8 cellular contexts compared by ENCODE assay signal in genomic region chr19:1098177-1099051, GRCh38. TPM values are rescaled to one million over a fixed set of nuclear protein-coding genes. Genes with fewer than 3 reads are reported as not detected.
A peak's percentile ranks its signal among the peaks of the same experiment; 100 is the strongest.
DNase-seq lines count a peak whose midpoint lies in the region; ATAC-seq, FAIRE-seq and TF ChIP-seq lines count a peak whose summit lies in the region.

No MANE protein-coding gene starts in this region.

- TF ChIP-seq CTCF in prostate gland (IDR thresholded peaks at IDR 0.05) = no peak
- no peak for TF ChIP-seq CTCF in body of pancreas (IDR thresholded peaks at IDR 0.05)

- peak overlapping the region; percentile 37 to 55 for H3K27ac ChIP-seq in prostate gland
- peak overlapping the region in 1 of 4 donors; percentile 18 for H3K27ac ChIP-seq in body of pancreas

- H3K4me1 ChIP-seq in prostate gland (replicated peaks) (peaks cover 7% of the 10 kb centered on the region), body of pancreas (peaks cover 47% of the 10 kb centered on the region)

- peak; percentile 30 for DNase-seq in DMS53 treated with DMSO at 0.1 percent for 48 hours (lab: John Stamatoyannopoulos, UW; ENCODE audit: unreplicated experiment)
- DNase-seq in NCI-H69 (lab: John Stamatoyannopoulos, UW) = peak; percentile 79
- DNase-seq in prostate gland (ENCODE audit: low spot score) = no peak
- no peak for DNase-seq in body of pancreas
- no peak for DNase-seq in GM12892 (ENCODE audit: insufficient read length)

- 58% methylated on average over 15 of the region's 15 CpGs for WGBS in prostate gland
- 33 to 43% methylated on average over 14 to 15 of the region's 15 CpGs for WGBS in body of pancreas, 2 donors

- H3K27me3 ChIP-seq in prostate gland (replicated peaks; ENCODE audit: insufficient read depth) = no peaks in the 10 kb centered on the region
- H3K27me3 ChIP-seq in body of pancreas = no peaks in the 10 kb centered on the region

- H3K4me3 ChIP-seq in prostate gland = no peak overlapping the region
- H3K4me3 ChIP-seq in body of pancreas = no peak overlapping the region

- H3K9me3 ChIP-seq in prostate gland (no peaks in the 10 kb centered on the region), body of pancreas (no peaks in the 10 kb centered on the region)

- H3K36me3 ChIP-seq in prostate gland = no peaks in the 10 kb centered on the region
- no peaks in the 10 kb centered on the region for H3K36me3 ChIP-seq in body of pancreas (replicated peaks in 1 of 2; ENCODE audit: insufficient read depth in 1 of 2, low read depth in 2 of 2)

- ATAC-seq in esophagus mucosa = peak; percentile 12
- no peak for ATAC-seq in body of pancreas
- no peak for ATAC-seq in GM21528 (IDR thresholded peaks at IDR 0.05; ENCODE audit: low FRiP score, unreplicated experiment)
- ATAC-seq in GM21737 (IDR thresholded peaks at IDR 0.05; ENCODE audit: unreplicated experiment) = no peak

- intact Hi-C loops in prostate gland (cut with DNase I) (no loop called here), body of pancreas (cut with DNase I) (no loop called here)

- FAIRE-seq in GM12892 (lab: Jason Lieb, UNC) = no peak

- TF ChIP-seq POLR2A in prostate gland (IDR thresholded peaks at IDR 0.05) (no peak), body of pancreas (IDR thresholded peaks at IDR 0.05) (no peak), GM12892 (IDR thresholded peaks at IDR 0.05; ENCODE audit: low read depth, low read length) (no peak)

RNA-seq across cellular contexts. Expression of gene POLR2E, which starts 3.2 kb away (rescaled TPM):
- total RNA-seq in esophagus mucosa = 139 TPM
- total RNA-seq in prostate gland = 100 to 1,000 TPM; 152 to 169 TPM
- total RNA-seq in body of pancreas = 10 to 100 TPM; 24.9 to 78.1 TPM
- polyA plus RNA-seq in GM12892 (2012; ENCODE audit: missing spikeins) = 87.9 TPM

RNA-seq across cellular contexts. Expression of gene GPX4, which starts 5.4 kb away (rescaled TPM):
- total RNA-seq in esophagus mucosa (138 TPM), prostate gland (100 to 1,000 TPM; 577 to 627 TPM), body of pancreas (100 to 1,000 TPM; 152 to 157 TPM)
- polyA plus RNA-seq in GM12892 (2012; ENCODE audit: missing spikeins) = 359 TPM

RNA-seq across cellular contexts. Expression of gene ARHGAP45, which starts 31.4 kb away (rescaled TPM):
- 5.1 TPM for total RNA-seq in esophagus mucosa
- 10 to 100 TPM in 1 of 2 donors, 1 to 10 TPM in 1; 8.9 to 26.2 TPM for total RNA-seq in prostate gland
- total RNA-seq in body of pancreas = 10 to 100 TPM; 13.2 to 23.4 TPM
- polyA plus RNA-seq in GM12892 (2012; ENCODE audit: missing spikeins) = 45.5 TPM

RNA-seq across cellular contexts. Expression of gene ABCA7, which starts 58.5 kb away (rescaled TPM):
- total RNA-seq in esophagus mucosa (24.8 TPM), prostate gland (10 to 100 TPM; 16.2 to 25.1 TPM), body of pancreas (10 to 100 TPM; 33.7 to 87.3 TPM)
- 6.9 TPM for polyA plus RNA-seq in GM12892 (2012; ENCODE audit: missing spikeins)

Comparison
In these comparisons a context has a peak if more than half of its experiments do, and no peak if none do; other contexts are left out.
1. DNase-seq: peak in DMS53 treated with DMSO at 0.1 percent for 48 hours (single experiment) and NCI-H69 (single experiment); none in prostate gland (single experiment), body of pancreas (0 of 4) and GM12892 (single experiment).